Comparison of ENCODE assay signal across 26 cellular contexts in the genomic region with DNA sequence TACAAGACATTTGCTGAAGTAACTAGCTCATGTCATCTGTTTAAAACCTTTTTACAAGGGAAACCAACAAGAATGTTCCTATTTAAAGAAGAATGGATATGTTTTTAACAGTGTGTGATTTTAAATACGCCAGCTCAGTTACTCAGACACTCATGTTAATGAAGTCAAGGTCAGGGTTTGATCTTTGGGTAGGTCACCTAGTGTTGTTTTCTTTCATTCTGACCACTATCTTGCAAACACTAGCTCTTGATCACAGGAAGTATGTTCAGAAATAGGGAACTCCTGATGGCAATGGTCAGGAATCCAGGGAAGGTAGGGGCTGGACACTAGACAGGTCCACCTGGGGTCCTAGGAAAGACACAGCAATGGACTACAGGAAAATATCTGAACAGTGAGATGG.
"Had no signal": no experiment of that assay in that cellular context is flagged by ENCODE, and none has a peak within 500 bp of the region (broad histone marks: within the 10 kb centered on the region; RNA-seq: fewer than 3 reads in every experiment).

No MANE protein-coding gene starts in this region.

- H3K4me1 ChIP-seq: colonic mucosa, esophagus squamous epithelium, gastrocnemius medialis, heart right ventricle, left lung, lower lobe of right lung had no signal

- H3K9me3 ChIP-seq: colonic mucosa, esophagus squamous epithelium, gastrocnemius medialis, heart right ventricle, left lung, lower lobe of right lung, mucosa of descending colon had no signal

- DNase-seq: colonic mucosa; cortex of kidney; effector CD8-positive, alpha-beta T cell; effector memory CD8-positive, alpha-beta T cell; endodermal cell; erythroblast; esophagus squamous epithelium; foreskin fibroblast; foreskin melanocyte; gastrocnemius medialis; glutamatergic neuron; head of caudate nucleus; heart right ventricle; hippocampal formation; islet precursor cell; kidney; kidney glomerular epithelial cell; left colon; left lung; left ventricle myocardium superior; lower lobe of right lung; mesenchymal stem cell; mucosa of descending colon had no signal

- FAIRE-seq: endometrium, kidney had no signal

- H3K36me3 ChIP-seq: colonic mucosa, esophagus squamous epithelium, gastrocnemius medialis, heart right ventricle, left lung, lower lobe of right lung had no signal

- H3K4me3 ChIP-seq: colonic mucosa, esophagus squamous epithelium, gastrocnemius medialis, heart right ventricle, left lung, lower lobe of right lung, mucosa of descending colon had no signal

- H3K27ac ChIP-seq: colonic mucosa, epithelial cell of prostate, esophagus squamous epithelium, gastrocnemius medialis, heart right ventricle, left lung, lower lobe of right lung had no signal

- ATAC-seq: effector memory CD8-positive, alpha-beta T cell; esophagus mucosa; gastrocnemius medialis; heart right ventricle; left colon; left lung; left ventricle myocardium superior; lower lobe of right lung; mucosa of descending colon had no signal

- H3K27me3 ChIP-seq: colonic mucosa, esophagus squamous epithelium, gastrocnemius medialis, heart right ventricle, left lung had no signal
